8 cellular contexts compared by ENCODE assay signal in the genomic region with DNA sequence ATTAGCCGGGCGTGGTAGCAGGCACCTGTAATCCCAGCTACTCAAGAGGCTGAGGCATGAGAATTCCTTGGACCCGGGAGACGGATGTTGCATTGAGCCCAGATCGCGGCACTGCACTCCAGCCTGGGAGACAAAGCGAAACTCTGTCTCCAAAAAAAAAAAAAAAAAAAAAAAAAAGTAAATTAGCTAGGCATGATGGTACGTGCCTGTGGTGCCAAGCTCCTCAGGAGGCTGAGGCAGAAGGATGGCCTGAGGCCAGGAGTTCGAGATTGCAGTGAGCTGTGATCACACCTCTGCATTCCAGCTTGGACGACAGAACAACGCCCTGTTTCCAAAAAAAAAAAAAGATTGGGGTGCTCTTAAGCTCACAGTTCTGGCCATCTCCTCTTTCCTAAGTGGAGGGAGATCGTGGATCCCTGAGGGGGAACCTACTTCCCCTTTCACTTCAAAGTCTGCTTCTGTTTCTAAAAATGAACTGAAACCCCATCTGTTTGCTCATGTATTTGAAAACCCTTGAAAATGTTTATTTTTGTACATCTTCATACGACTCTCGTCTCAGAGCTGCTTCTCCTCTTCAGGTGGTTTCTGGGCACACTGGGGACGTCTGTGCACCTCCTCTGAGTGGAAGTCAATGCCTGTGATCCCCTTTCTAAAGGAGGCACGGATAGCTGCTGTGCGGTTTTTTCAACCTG.
DNase-seq lines count a peak whose midpoint lies in the region; ATAC-seq and TF ChIP-seq lines count a peak whose summit lies in the region.

No MANE protein-coding gene starts in this region.

- no peak overlapping the region for H2BK15ac ChIP-seq in mesenchymal stem cell (ENCODE audit: low read depth, poor library complexity, severe bottlenecking)

- 91% methylated on average over 17 of the region's 17 CpGs for WGBS in mesenchymal stem cell

- H4K8ac ChIP-seq in mesenchymal stem cell (ENCODE audit: low read length) = no peak overlapping the region

- no peak overlapping the region for H3K4me2 ChIP-seq in mesenchymal stem cell (ENCODE audit: low read length, poor library complexity, severe bottlenecking)

- H3K4me3 ChIP-seq in mesenchymal stem cell (ENCODE audit: insufficient read depth in 1 of 2, low read depth in 1 of 2, low read length in 2 of 2) (no peak overlapping the region), Peyer's patch (no peak overlapping the region)

- H3K27ac ChIP-seq in mesenchymal stem cell (ENCODE audit: low read length, poor library complexity, severe bottlenecking) (no peak overlapping the region), Peyer's patch (no peak overlapping the region)

- TF ChIP-seq CTCF in Peyer's patch (IDR thresholded peaks at IDR 0.05) = no peak

- DNase-seq in Kasumi-1 (lab: John Stamatoyannopoulos, UW) (peak; percentile 84 to 85), medulla oblongata (ENCODE audit: extremely low spot score) (peak; percentile 63), mesenchymal stem cell (no peak), T1000 (lab: John Stamatoyannopoulos, UW) (no peak), Peyer's patch (no peak), middle frontal gyrus (ENCODE audit: extremely low spot score, low spot score) (no peak)

- H3K14ac ChIP-seq in mesenchymal stem cell (ENCODE audit: low read length in 2 of 2) = no peak overlapping the region

- TF ChIP-seq POLR2A in Peyer's patch (IDR thresholded peaks at IDR 0.05) = no peak

- H3K18ac ChIP-seq in mesenchymal stem cell (ENCODE audit: low read depth in 1 of 2, low read length in 2 of 2) = no peak overlapping the region

- H3K23ac ChIP-seq in mesenchymal stem cell (ENCODE audit: low read length in 2 of 2) = no peak overlapping the region

- ATAC-seq in GM18517 (IDR thresholded peaks at IDR 0.05; ENCODE audit: unreplicated experiment) (peak; percentile 84), GM21786 (IDR thresholded peaks at IDR 0.05; ENCODE audit: unreplicated experiment) (peak; percentile 91)

- H3K4ac ChIP-seq in mesenchymal stem cell (ENCODE audit: low read depth in 1 of 2, low read length in 2 of 2) = no peak overlapping the region

- no peak overlapping the region for H2AK5ac ChIP-seq in mesenchymal stem cell (ENCODE audit: low read length, severe bottlenecking)

- H3K4me1 ChIP-seq in mesenchymal stem cell (ENCODE audit: control insufficient read depth, insufficient read depth, low read depth, low read length) (peaks cover 2% of the 10 kb centered on the region), Peyer's patch (peaks cover 0 to 9% (median 0%) of the 10 kb centered on the region in 4 donors)

- no peak overlapping the region for H2AFZ ChIP-seq in mesenchymal stem cell (ENCODE audit: low read depth, low read length)

- no peak overlapping the region for H3K9ac ChIP-seq in mesenchymal stem cell (ENCODE audit: low read length)

- peak overlapping the region in 1 of 2 experiments; percentile 73 for H2BK12ac ChIP-seq in mesenchymal stem cell (ENCODE audit: low read length in 2 of 2)

- no peaks in the 10 kb centered on the region for H3K36me3 ChIP-seq in mesenchymal stem cell (ENCODE audit: control insufficient read depth in 1 of 2, insufficient read depth in 2 of 2, low read depth in 1 of 2, low read length in 2 of 2)
- no peaks in the 10 kb centered on the region for H3K36me3 ChIP-seq in Peyer's patch

- no peak overlapping the region for H2BK5ac ChIP-seq in mesenchymal stem cell (ENCODE audit: low read depth, low read length, poor library complexity, severe bottlenecking)

- H3K9me3 ChIP-seq in mesenchymal stem cell (ENCODE audit: control insufficient read depth, low read length) (peaks cover 11% of the 10 kb centered on the region), Peyer's patch (no peaks in the 10 kb centered on the region)

- H3K79me1 ChIP-seq in mesenchymal stem cell (replicated peaks; ENCODE audit: low read length, poor library complexity, severe bottlenecking) = peaks cover 50% of the 10 kb centered on the region

- no peak overlapping the region for H2BK120ac ChIP-seq in mesenchymal stem cell (ENCODE audit: low read depth, low read length)

- no peak overlapping the region for H4K91ac ChIP-seq in mesenchymal stem cell (ENCODE audit: low read length)

- H3K27me3 ChIP-seq in mesenchymal stem cell (ENCODE audit: control insufficient read depth in 1 of 2, insufficient read depth in 1 of 2, low read length in 2 of 2) (no peaks in the 10 kb centered on the region), Peyer's patch (no peaks in the 10 kb centered on the region)

Comparison
In these comparisons a context has a peak if more than half of its experiments do, and no peak if none do; other contexts are left out.
1. DNase-seq: peak in Kasumi-1 (2 of 2) and medulla oblongata (single experiment); none in mesenchymal stem cell (single experiment), T1000 (single experiment), Peyer's patch (0 of 3) and middle frontal gyrus (single experiment).